Comparison of ENCODE assay signal across 8 cellular contexts in genomic region chr5:147452137-147452838, GRCh38. TPM values are rescaled to one million over a fixed set of nuclear protein-coding genes. Genes with fewer than 3 reads are reported as not detected.
DNase-seq lines count a peak whose midpoint lies in the region; ATAC-seq, FAIRE-seq and TF ChIP-seq lines count a peak whose summit lies in the region.

No MANE protein-coding gene starts in this region.

- H3K27ac ChIP-seq in astrocyte (ENCODE audit: low read depth, low read length) (no peak overlapping the region), lower lobe of right lung (no peak overlapping the region), upper lobe of left lung (peak overlapping the region in 2 of 4 donors; percentile 81 to 87)

- peaks cover 34% of the 10 kb centered on the region for H3K4me1 ChIP-seq in astrocyte (ENCODE audit: insufficient read depth, low read length)
- peaks cover 24% of the 10 kb centered on the region for H3K4me1 ChIP-seq in lower lobe of right lung
- H3K4me1 ChIP-seq in upper lobe of left lung: peaks cover 14 to 46% (median 25%) of the 10 kb centered on the region in 4 donors

- H3K9me3 Mint-ChIP-seq in activated naive CD4-positive, alpha-beta T cell treated with anti-CD3 and anti-CD28 coated beads for 36 hours: no peaks in the 10 kb centered on the region
- H3K9me3 Mint-ChIP-seq in astrocyte (ENCODE audit: unreplicated experiment): no peaks in the 10 kb centered on the region

- peaks cover 58% of the 10 kb centered on the region for H4K20me1 ChIP-seq in astrocyte (ENCODE audit: insufficient read depth, low read length)

- ATAC-seq in lower lobe of right lung: no peak
- ATAC-seq in upper lobe of left lung (ENCODE audit: low FRiP score in 2 of 2): no peak
- no peak for ATAC-seq in HG03139 (IDR thresholded peaks at IDR 0.05; ENCODE audit: unreplicated experiment)
- ATAC-seq in GM18861 (IDR thresholded peaks at IDR 0.05; ENCODE audit: unreplicated experiment): no peak
- no peak for ATAC-seq in HG03565 (IDR thresholded peaks at IDR 0.05; ENCODE audit: unreplicated experiment)

- H3K27ac Mint-ChIP-seq in activated naive CD4-positive, alpha-beta T cell treated with anti-CD3 and anti-CD28 coated beads for 36 hours: no peak overlapping the region
- peak overlapping the region; percentile 83 for H3K27ac Mint-ChIP-seq in astrocyte (ENCODE audit: unreplicated experiment)

- H2AFZ ChIP-seq in astrocyte (ENCODE audit: low read depth, low read length): no peak overlapping the region

- DNase-seq in activated naive CD4-positive, alpha-beta T cell treated with anti-CD3 and anti-CD28 coated beads for 36 hours: no peak
- no peak for DNase-seq in activated naive CD4-positive, alpha-beta T cell treated with anti-CD3 and anti-CD28 coated beads, Interleukin-2, amount 50 U/mL, for 16 hours
- DNase-seq in astrocyte (ENCODE audit: low read depth) (no peak), lower lobe of right lung (no peak), upper lobe of left lung (peak in 1 of 2 donors; percentile 42)

- intact Hi-C loops in activated naive CD4-positive, alpha-beta T cell treated with anti-CD3 and anti-CD28 coated beads for 36 hours (cut with micrococcal nuclease): no loop called here
- intact Hi-C loops in lower lobe of right lung (cut with DNase I): no loop called here

- peak overlapping the region; percentile 92 for H3K9ac ChIP-seq in astrocyte (ENCODE audit: low read length)

- WGBS in upper lobe of left lung, 2 donors: 17 to 23% methylated on average over 27 of the region's 27 CpGs

- H3K9me3 ChIP-seq in astrocyte (ENCODE audit: insufficient read depth, low read depth, low read length) (no peaks in the 10 kb centered on the region), lower lobe of right lung (no peaks in the 10 kb centered on the region), upper lobe of left lung (no peaks in the 10 kb centered on the region)

- no peak for TF ChIP-seq EP300 in upper lobe of left lung (IDR thresholded peaks at IDR 0.05)

- no peaks in the 10 kb centered on the region for H3K27me3 ChIP-seq in astrocyte (ENCODE audit: insufficient read depth, low read length)
- H3K27me3 ChIP-seq in lower lobe of right lung (ENCODE audit: low read depth): peaks cover 15% of the 10 kb centered on the region
- peaks cover 0 to 9% (median 4%) of the 10 kb centered on the region in 4 donors for H3K27me3 ChIP-seq in upper lobe of left lung

- FAIRE-seq in astrocyte (lab: Jason Lieb, UNC): no peak

- TF ChIP-seq CTCF in astrocyte (IDR thresholded peaks at IDR 0.05; ENCODE audit: insufficient read depth, low read depth, low read length) (no peak), lower lobe of right lung (IDR thresholded peaks at IDR 0.05) (no peak), upper lobe of left lung (IDR thresholded peaks at IDR 0.05) (no peak)

- H3K36me3 Mint-ChIP-seq in activated naive CD4-positive, alpha-beta T cell treated with anti-CD3 and anti-CD28 coated beads for 36 hours (ENCODE audit: low read depth): no peaks in the 10 kb centered on the region
- H3K36me3 Mint-ChIP-seq in astrocyte (ENCODE audit: low read depth, unreplicated experiment): peaks cover 5% of the 10 kb centered on the region

- CTCF ChIA-PET in activated naive CD4-positive, alpha-beta T cell treated with anti-CD3 and anti-CD28 coated beads for 36 hours (lab: Charles Lee): no interaction called here

- H3K4me3 ChIP-seq in astrocyte (ENCODE audit: insufficient read depth, low read depth, low read length) (peak overlapping the region; percentile 74), lower lobe of right lung (peak overlapping the region; percentile 67), upper lobe of left lung (peak overlapping the region in 3 of 4 donors; percentile 60 to 82 (median 71))

- H3K27me3 Mint-ChIP-seq in activated naive CD4-positive, alpha-beta T cell treated with anti-CD3 and anti-CD28 coated beads for 36 hours (ENCODE audit: low read depth): peaks cover 65% of the 10 kb centered on the region
- H3K27me3 Mint-ChIP-seq in astrocyte (ENCODE audit: low read depth, unreplicated experiment): no peaks in the 10 kb centered on the region

- H3K4me1 Mint-ChIP-seq in activated naive CD4-positive, alpha-beta T cell treated with anti-CD3 and anti-CD28 coated beads for 36 hours (ENCODE audit: low read depth): peaks cover 8% of the 10 kb centered on the region
- peaks cover 50% of the 10 kb centered on the region for H3K4me1 Mint-ChIP-seq in astrocyte (ENCODE audit: low read depth, unreplicated experiment)

- peak overlapping the region; percentile 5 for H3K4me3 Mint-ChIP-seq in activated naive CD4-positive, alpha-beta T cell treated with anti-CD3 and anti-CD28 coated beads for 36 hours
- peak overlapping the region; percentile 94 for H3K4me3 Mint-ChIP-seq in astrocyte (ENCODE audit: unreplicated experiment)

- H3K4me2 ChIP-seq in astrocyte (ENCODE audit: low read length): peak overlapping the region; percentile 96

- TF ChIP-seq POLR2A in upper lobe of left lung (IDR thresholded peaks at IDR 0.05): no peak

- peaks cover 88% of the 10 kb centered on the region for H3K79me2 ChIP-seq in astrocyte (ENCODE audit: insufficient read depth, low read length)

- peaks cover under 1% of the 10 kb centered on the region for H3K36me3 ChIP-seq in astrocyte (ENCODE audit: insufficient read depth, low read length)
- no peaks in the 10 kb centered on the region for H3K36me3 ChIP-seq in lower lobe of right lung
- H3K36me3 ChIP-seq in upper lobe of left lung: no peaks in the 10 kb centered on the region

RNA-seq across cellular contexts. Expression of gene DPYSL3, which starts 57.6 kb away (rescaled TPM):
- under 1 TPM; 0.05 to 0.12 TPM for total RNA-seq in activated naive CD4-positive, alpha-beta T cell treated with anti-CD3 and anti-CD28 coated beads for 36 hours
- total RNA-seq in astrocyte (197 and 198 TPM in 2 replicates), lower lobe of right lung (45.7 TPM), upper lobe of left lung (10 to 100 TPM; 24.4 to 85.1 (median 40.6) TPM)

Comparison
In these comparisons a context has a peak if more than half of its experiments do, and no peak if none do; other contexts are left out.
1. RNA of gene DPYSL3, which starts 57.6 kb away (total RNA-seq): 197 to 198 TPM in astrocyte, 45.7 TPM in lower lobe of right lung (single experiment) and 24.4 to 85.1 TPM in upper lobe of left lung; 0.05 to 0.12 TPM in activated naive CD4-positive, alpha-beta T cell treated with anti-CD3 and anti-CD28 coated beads for 36 hours; every median in the first group is over 10 times any median in the second.
2. Peak in every context shown above with its lines, with median percentiles within 50 percentile points of each other: H3K4me3 ChIP-seq.